19 cellular contexts compared by ENCODE assay signal in genomic region chr14:97177635-97178034, GRCh38.
A peak's percentile ranks its signal among the peaks of the same experiment; 100 is the strongest.
DNase-seq lines count a peak whose midpoint lies in the region; ATAC-seq and TF ChIP-seq lines count a peak whose summit lies in the region.
"Had no signal": no experiment of that assay in that cellular context is flagged by ENCODE, and none has a peak within 500 bp of the region (broad histone marks: within the 10 kb centered on the region; RNA-seq: fewer than 3 reads in every experiment).

No MANE protein-coding gene starts in this region.

- intact Hi-C loops in CD4-positive, alpha-beta memory T cell (cut with micrococcal nuclease), result loop anchor here (2.0 to 10.0 kb wide), 3 partner anchors 425 to 957 kb away; no protein-coding TSS in a partner anchor
- intact Hi-C loops in body of pancreas (cut with DNase I), result no loop called here

- no peak for TF ChIP-seq CTCF in endothelial cell (IDR thresholded peaks at IDR 0.05; ENCODE audit: unreplicated experiment)
- no peak for TF ChIP-seq CTCF in body of pancreas (IDR thresholded peaks at IDR 0.05)
- TF ChIP-seq CTCF in GM13976 (IDR thresholded peaks at IDR 0.05; ENCODE audit: borderline replicate concordance, control extremely low read depth, extremely low read depth, insufficient read depth, missing control alignments), result no peak

- H3K36me3 Mint-ChIP-seq in CD4-positive, alpha-beta memory T cell, result no peaks in the 10 kb centered on the region
- peaks cover 3% of the 10 kb centered on the region for H3K36me3 Mint-ChIP-seq in endothelial cell (ENCODE audit: low read depth, unreplicated experiment)
- H3K36me3 Mint-ChIP-seq: immature natural killer cell had no signal

- H3K4me1 ChIP-seq in CD4-positive, alpha-beta memory T cell (ENCODE audit: insufficient read depth, low read length), result peaks cover 3% of the 10 kb centered on the region
- no peaks in the 10 kb centered on the region for H3K4me1 ChIP-seq in body of pancreas
- H3K4me1 ChIP-seq: esophagus squamous epithelium, heart left ventricle, prostate gland had no signal

- H3K27ac ChIP-seq in CD4-positive, alpha-beta memory T cell (ENCODE audit: low read depth, low read length), result no peak overlapping the region
- no peak overlapping the region for H3K27ac ChIP-seq in body of pancreas
- H3K27ac ChIP-seq: brain microvascular endothelial cell, esophagus squamous epithelium, heart left ventricle, prostate gland had no signal

- 36 to 49% methylated on average over 5 of the region's 5 CpGs for WGBS in body of pancreas, 2 donors

- H3K4me3 Mint-ChIP-seq in CD4-positive, alpha-beta memory T cell, result no peak overlapping the region
- no peak overlapping the region for H3K4me3 Mint-ChIP-seq in endothelial cell (ENCODE audit: unreplicated experiment)
- H3K4me3 Mint-ChIP-seq: dendritic cell treated with granulocyte-macrophage colony-stimulating factor and Interleukin-4, amounts not matched to agents 40 ng/mL and 50 ng/mL, for 4 days; immature natural killer cell; natural killer cell treated with Interleukin-12 subunit alpha and Interleukin-12 subunit beta and Interleukin-15 and Interleukin-18, amount 100 ng/mL, for 72 hours had no signal

- no peak for DNase-seq in CD4-positive, alpha-beta memory T cell
- DNase-seq in endothelial cell (ENCODE audit: low spot score) (peak; percentile 11), body of pancreas (no peak), GM13976 (ENCODE audit: low spot score) (no peak), NCI-H345 (lab: John Stamatoyannopoulos, UW) (no peak)
- DNase-seq: brain microvascular endothelial cell; DMS 273 treated with DMSO at 0.1 percent for 48 hours; esophagus squamous epithelium; GF-D8; heart left ventricle; NCI-H1930; stimulated activated CD8-positive, alpha-beta memory T cell treated with anti-CD3 and anti-CD28 coated beads, Interleukin-4, amount 100 ng/mL, for 48 hours had no signal

- H3K27ac Mint-ChIP-seq in CD4-positive, alpha-beta memory T cell, result peak overlapping the region in 4 of 7 donors; percentile 4 to 70 (median 38)
- peak overlapping the region; percentile 74 for H3K27ac Mint-ChIP-seq in endothelial cell (ENCODE audit: unreplicated experiment)
- H3K27ac Mint-ChIP-seq: dendritic cell treated with granulocyte-macrophage colony-stimulating factor and Interleukin-4, amounts not matched to agents 40 ng/mL and 50 ng/mL, for 4 days had no signal

- POLR2A ChIA-PET in CD4-positive, alpha-beta memory T cell (lab: Charles Lee; ENCODE audit: partially characterized antibody), result no interaction called here

- H3K36me3 ChIP-seq in CD4-positive, alpha-beta memory T cell (ENCODE audit: insufficient read depth, low read length), result no peaks in the 10 kb centered on the region
- H3K36me3 ChIP-seq in body of pancreas (replicated peaks in 1 of 2; ENCODE audit: insufficient read depth in 1 of 2, low read depth in 2 of 2), result no peaks in the 10 kb centered on the region
- H3K36me3 ChIP-seq: brain microvascular endothelial cell, esophagus squamous epithelium, heart left ventricle, prostate gland had no signal

- CTCF ChIA-PET in CD4-positive, alpha-beta memory T cell (lab: Charles Lee; ENCODE audit: partially characterized antibody), result no interaction called here

- H3K9me3 ChIP-seq in CD4-positive, alpha-beta memory T cell (ENCODE audit: control insufficient read depth in 1 of 2, low read length in 2 of 2), result no peaks in the 10 kb centered on the region
- no peaks in the 10 kb centered on the region for H3K9me3 ChIP-seq in body of pancreas
- H3K9me3 ChIP-seq: esophagus squamous epithelium, heart left ventricle, prostate gland had no signal

- no peak for TF ChIP-seq POLR2A in body of pancreas (IDR thresholded peaks at IDR 0.05)

- peaks cover 0 to 1% of the 10 kb centered on the region in 2 donors for H3K27me3 Mint-ChIP-seq in CD4-positive, alpha-beta memory T cell
- H3K27me3 Mint-ChIP-seq in endothelial cell (ENCODE audit: unreplicated experiment), result peaks cover 4% of the 10 kb centered on the region

- peak; percentile 60 for ATAC-seq in GM18520 (IDR thresholded peaks at IDR 0.05; ENCODE audit: unreplicated experiment)
- peak; percentile 75 for ATAC-seq in HG03432 (IDR thresholded peaks at IDR 0.05; ENCODE audit: unreplicated experiment)
- ATAC-seq in body of pancreas, result no peak
- ATAC-seq: heart left ventricle; natural killer cell treated with Interleukin-12 subunit alpha and Interleukin-12 subunit beta and Interleukin-15 and Interleukin-18, amount 100 ng/mL, for 72 hours had no signal

- no peaks in the 10 kb centered on the region for H3K27me3 ChIP-seq in CD4-positive, alpha-beta memory T cell (ENCODE audit: insufficient read depth, low read length)
- H3K27me3 ChIP-seq in body of pancreas, result peaks cover 0 to 3% of the 10 kb centered on the region in 2 donors
- H3K27me3 ChIP-seq: brain microvascular endothelial cell had no signal

- H3K4me3 ChIP-seq in CD4-positive, alpha-beta memory T cell (ENCODE audit: low read length in 2 of 2), result no peak overlapping the region
- H3K4me3 ChIP-seq in body of pancreas, result no peak overlapping the region
- H3K4me3 ChIP-seq: esophagus squamous epithelium, heart left ventricle, lung, prostate gland had no signal

- in situ Hi-C loops in GM13976 (cut with MboI; ENCODE audit: low sequenced_read_pairs, unreplicated experiment), result no loop called here

- peaks cover 19 to 43% (median 23%) of the 10 kb centered on the region in 4 donors for H3K4me1 Mint-ChIP-seq in CD4-positive, alpha-beta memory T cell
- H3K4me1 Mint-ChIP-seq in endothelial cell (ENCODE audit: unreplicated experiment), result peaks cover 26% of the 10 kb centered on the region

- H3K9me3 Mint-ChIP-seq in CD4-positive, alpha-beta memory T cell, result peaks cover 0 to 2% (median 0%) of the 10 kb centered on the region in 8 donors
- H3K9me3 Mint-ChIP-seq in endothelial cell (ENCODE audit: unreplicated experiment), result no peaks in the 10 kb centered on the region
- H3K9me3 Mint-ChIP-seq: immature natural killer cell had no signal
